8 cellular contexts compared by ENCODE assay signal in genomic region chr3:130894873-130895330, GRCh38. TPM values are rescaled to one million over a fixed set of nuclear protein-coding genes. Genes with fewer than 3 reads are reported as not detected.
DNase-seq lines count a peak whose midpoint lies in the region; ATAC-seq and TF ChIP-seq lines count a peak whose summit lies in the region.

No MANE protein-coding gene starts in this region.

- H3K36me3 Mint-ChIP-seq in CD4-positive, CD25-positive, alpha-beta regulatory T cell, result no peaks in the 10 kb centered on the region
- H3K36me3 Mint-ChIP-seq in natural killer cell, result no peaks in the 10 kb centered on the region

- H3K4me2 ChIP-seq in Loucy (ENCODE audit: low read depth, low read length, poor library complexity, severe bottlenecking), result peak overlapping the region; percentile 87

- TF ChIP-seq CTCF in Loucy (conservative IDR thresholded peaks at IDR 0.05; ENCODE audit: low read length) (no peak), colonic mucosa (IDR thresholded peaks at IDR 0.05) (no peak), natural killer cell (IDR thresholded peaks at IDR 0.05) (no peak)

- intact Hi-C loops in colonic mucosa (cut with DNase I) (loop anchor here (5.0 kb wide), 1 partner anchor 133 kb away; no protein-coding TSS in a partner anchor), natural killer cell (cut with micrococcal nuclease) (loop anchor here (5.0 to 10.0 kb wide), 2 partner anchors 132 to 1520 kb away; partner anchors contain the start of genes ASTE1, DNAJC13 and NEK11)

- no peaks in the 10 kb centered on the region for H3F3A ChIP-seq in Loucy (ENCODE audit: low read depth)

- no peaks in the 10 kb centered on the region for H3K27me3 Mint-ChIP-seq in CD4-positive, CD25-positive, alpha-beta regulatory T cell
- H3K27me3 Mint-ChIP-seq in natural killer cell (ENCODE audit: low read depth in 2 of 2), result no peaks in the 10 kb centered on the region

- H3K27ac Mint-ChIP-seq in CD4-positive, CD25-positive, alpha-beta regulatory T cell, result peak overlapping the region; percentile 82 to 99 (median 95)
- peak overlapping the region; percentile 97 to 98 for H3K27ac Mint-ChIP-seq in natural killer cell

- peak overlapping the region; percentile 98 for H3K27ac ChIP-seq in CD4-positive, CD25-positive, alpha-beta regulatory T cell (ENCODE audit: insufficient read depth, low read length, poor library complexity, severe bottlenecking)
- peak overlapping the region; percentile 96 for H3K27ac ChIP-seq in colonic mucosa

- H3K9me3 ChIP-seq in CD4-positive, CD25-positive, alpha-beta regulatory T cell (ENCODE audit: control insufficient read depth in 2 of 2, low read length in 2 of 2), result no peaks in the 10 kb centered on the region
- no peaks in the 10 kb centered on the region for H3K9me3 ChIP-seq in Loucy (ENCODE audit: insufficient read depth, low read depth, low read length)
- H3K9me3 ChIP-seq in colonic mucosa, result no peaks in the 10 kb centered on the region

- peaks cover 22 to 57% (median 42%) of the 10 kb centered on the region in 4 donors for H3K4me1 Mint-ChIP-seq in CD4-positive, CD25-positive, alpha-beta regulatory T cell
- H3K4me1 Mint-ChIP-seq in natural killer cell, result peaks cover 31 to 37% of the 10 kb centered on the region in 2 donors

- no peaks in the 10 kb centered on the region for H3K27me3 ChIP-seq in CD4-positive, CD25-positive, alpha-beta regulatory T cell (ENCODE audit: control insufficient read depth, insufficient read depth, low read length)
- H3K27me3 ChIP-seq in Loucy (ENCODE audit: insufficient read depth, low read length, poor library complexity, severe bottlenecking) (no peaks in the 10 kb centered on the region), colonic mucosa (no peaks in the 10 kb centered on the region)

- H3K9me2 ChIP-seq in Loucy (replicated peaks; ENCODE audit: low read depth, low read length), result no peaks in the 10 kb centered on the region

- peak overlapping the region; percentile 90 for H3K9ac ChIP-seq in Loucy (ENCODE audit: low read depth, low read length, poor library complexity, severe bottlenecking)
- peak overlapping the region; percentile 83 to 97 for H3K9ac ChIP-seq in colonic mucosa (ENCODE audit: low read depth in 2 of 2, low read length in 2 of 2)

- H3K79me2 ChIP-seq in Loucy (ENCODE audit: insufficient read depth, low read length), result peaks cover 96% of the 10 kb centered on the region

- no peak for DNase-seq in CD4-positive, CD25-positive, alpha-beta regulatory T cell
- DNase-seq in colonic mucosa, result no peak
- no peak for DNase-seq in natural killer cell
- no peak for DNase-seq in stimulated activated CD4-positive, alpha-beta T cell treated with anti-CD3 and anti-CD28 coated beads, Interleukin-15, amount 100 ng/mL, for 24 hours
- no peak for DNase-seq in NCI-H345 treated with DMSO at 0.1 percent for 48 hours (lab: John Stamatoyannopoulos, UW; ENCODE audit: unreplicated experiment)

- H3K4me3 ChIP-seq in CD4-positive, CD25-positive, alpha-beta regulatory T cell (ENCODE audit: low read depth, low read length), result peak overlapping the region; percentile 95
- H3K4me3 ChIP-seq in Loucy (ENCODE audit: low read length, poor library complexity, severe bottlenecking), result peak overlapping the region; percentile 92
- peak overlapping the region; percentile 83 for H3K4me3 ChIP-seq in colonic mucosa

- no peaks in the 10 kb centered on the region for H3K36me3 ChIP-seq in CD4-positive, CD25-positive, alpha-beta regulatory T cell (ENCODE audit: control insufficient read depth, insufficient read depth, low read length)
- no peaks in the 10 kb centered on the region for H3K36me3 ChIP-seq in Loucy (ENCODE audit: insufficient read depth, low read length)
- H3K36me3 ChIP-seq in colonic mucosa, result peaks cover 5% of the 10 kb centered on the region

- peaks cover 60% of the 10 kb centered on the region for H4K20me1 ChIP-seq in Loucy (ENCODE audit: insufficient read depth, low read length, poor library complexity, severe bottlenecking)

- H3K9me3 Mint-ChIP-seq in CD4-positive, CD25-positive, alpha-beta regulatory T cell, result peaks cover 0 to 1% (median 0%) of the 10 kb centered on the region in 7 donors
- H3K9me3 Mint-ChIP-seq in natural killer cell, result no peaks in the 10 kb centered on the region

- H3K4me3 Mint-ChIP-seq in CD4-positive, CD25-positive, alpha-beta regulatory T cell, result peak overlapping the region; percentile 92 to 98 (median 96)
- H3K4me3 Mint-ChIP-seq in natural killer cell, result peak overlapping the region; percentile 93

- no peak for ATAC-seq in CD4-positive, CD25-positive, alpha-beta regulatory T cell (ENCODE audit: low read depth in 2 of 2)
- no peak for ATAC-seq in natural killer cell
- no peak for ATAC-seq in HG03457 (IDR thresholded peaks at IDR 0.05; ENCODE audit: unreplicated experiment)
- no peak for ATAC-seq in GM18519 (IDR thresholded peaks at IDR 0.05; ENCODE audit: low FRiP score, unreplicated experiment)

- H2AFZ ChIP-seq in Loucy (ENCODE audit: low read length), result no peak overlapping the region

- peaks cover 23% of the 10 kb centered on the region for H3K4me1 ChIP-seq in CD4-positive, CD25-positive, alpha-beta regulatory T cell (ENCODE audit: control insufficient read depth, insufficient read depth, low read length, poor library complexity, severe bottlenecking)
- H3K4me1 ChIP-seq in Loucy (ENCODE audit: insufficient read depth, low read length, poor library complexity, severe bottlenecking) (peaks cover 61% of the 10 kb centered on the region), colonic mucosa (no peaks in the 10 kb centered on the region)

RNA-seq across cellular contexts. Expression of gene ATP2C1, which starts 1.0 kb away (rescaled TPM):
- 83.6 TPM for total RNA-seq in CD4-positive, CD25-positive, alpha-beta regulatory T cell
- 10 to 100 TPM; 10.5 to 20.3 (median 15.6) TPM for polyA plus RNA-seq in CD4-positive, CD25-positive, alpha-beta regulatory T cell
- total RNA-seq in colonic mucosa (10 to 100 TPM; 66.9 to 67.7 TPM), natural killer cell (10 to 100 TPM; 58.8 to 72.9 (median 60.6) TPM)
